18 cellular contexts compared by ENCODE assay signal in the genomic region with DNA sequence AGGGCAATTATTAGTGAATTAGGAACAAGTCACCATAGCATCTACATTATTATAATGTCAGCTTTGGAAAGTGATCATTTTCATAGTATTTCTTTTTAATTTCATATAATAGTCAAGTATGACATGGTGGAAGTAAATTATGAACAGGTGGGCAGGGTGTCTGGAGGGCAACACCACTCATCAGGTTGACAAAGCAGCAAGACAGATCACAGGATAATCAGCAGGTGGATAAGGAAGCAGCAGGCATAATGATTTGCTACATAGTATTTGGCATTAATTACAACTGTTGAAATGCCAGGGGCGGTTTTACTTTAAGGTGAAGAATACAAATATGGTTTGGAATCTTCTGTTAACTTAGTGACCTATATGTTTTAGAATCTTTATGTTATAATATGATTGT.
A peak's percentile ranks its signal among the peaks of the same experiment; 100 is the strongest.
DNase-seq lines count a peak whose midpoint lies in the region.
"Had no signal": no experiment of that assay in that cellular context is flagged by ENCODE, and none has a peak within 500 bp of the region (broad histone marks: within the 10 kb centered on the region; RNA-seq: fewer than 3 reads in every experiment).

No MANE protein-coding gene starts in this region.

- DNase-seq in NCI-H82 (lab: John Stamatoyannopoulos, UW) (peak; percentile 58), NCI-H82 treated with DMSO at 0.1 percent for 48 hours (lab: John Stamatoyannopoulos, UW; ENCODE audit: unreplicated experiment) (no peak), NCI-H146 treated with DMSO at 0.1 percent for 48 hours (lab: John Stamatoyannopoulos, UW; ENCODE audit: unreplicated experiment) (peak; percentile 91), NCI-H748 (lab: John Stamatoyannopoulos, UW; ENCODE audit: unreplicated experiment) (peak; percentile 89), NCI-H2029 (lab: John Stamatoyannopoulos, UW) (no peak), T1000 (lab: John Stamatoyannopoulos, UW) (no peak), T-helper 1 cell (no peak)
- DNase-seq in activated T-cell treated with anti-CD3 and anti-CD28 coated beads, Interleukin-2, amount 50 U/mL, for 48 hours: no peak
- DNase-seq: AML-193; CD4-positive, CD25-positive, alpha-beta regulatory T cell; DND-41; GDM1; HCEC 1CT; Karpas-422; MM.1S; NCI-H187 treated with DMSO at 0.1 percent for 48 hours; SJCRH30; T-helper 9 cell had no signal

Comparison
In these comparisons a context has a peak if more than half of its experiments do, and no peak if none do; other contexts are left out.
1. DNase-seq: peak in NCI-H82 (single experiment), NCI-H146 treated with DMSO at 0.1 percent for 48 hours (single experiment) and NCI-H748 (single experiment); none in NCI-H82 treated with DMSO at 0.1 percent for 48 hours (single experiment), NCI-H2029 (single experiment), activated T-cell treated with anti-CD3 and anti-CD28 coated beads, Interleukin-2, amount 50 U/mL, for 48 hours (0 of 2), T1000 (single experiment) and T-helper 1 cell (0 of 5).